ENCODE assay signal across 9 cellular contexts in genomic region chr12:10390991-10391390, GRCh38. TPM values are rescaled to one million over a fixed set of nuclear protein-coding genes. Genes with fewer than 3 reads are reported as not detected.
"Had no signal": no experiment of that assay in that cellular context is flagged by ENCODE, and none has a peak within 500 bp of the region (broad histone marks: within the 10 kb centered on the region; RNA-seq: fewer than 3 reads in every experiment).

No MANE protein-coding gene starts in this region.

RNA-seq across cellular contexts. Expression of gene KLRK1, which starts 1.1 kb away (rescaled TPM):
- total RNA-seq: activated CD4-positive, alpha-beta T cell treated with anti-CD3 and anti-CD28 coated beads, Interleukin-2, amount 10 ng/mL, durations not matched to agents 24 days and 14 days; ascending aorta; cardiac muscle cell; IMR-90 had no signal
- polyA plus RNA-seq: IMR-90 had no signal

RNA-seq across cellular contexts. Expression of gene KLRC4, which starts 18.6 kb away (rescaled TPM):
- total RNA-seq: activated CD4-positive, alpha-beta T cell treated with anti-CD3 and anti-CD28 coated beads, Interleukin-2, amount 10 ng/mL, durations not matched to agents 24 days and 14 days; activated T-helper 2 cell treated with anti-CD3 and anti-CD28 coated beads, Interferon-gamma antibody, Interleukin-2, Interleukin-4, amounts not matched to agents 10 μg/mL and 5 μg/mL and 100 μg/mL, durations not matched to agents 14 hours and 24 hours and 36 hours; ascending aorta; cardiac muscle cell; IMR-90; K562; Right ventricle myocardium superior; T-helper 1 cell treated with Interleukin-12 subunit alpha and Interleukin-12 subunit beta and Interleukin-4 antibody, amounts not matched to agents 30 ng/mL and 1 ng/mL, for 36 hours; T-helper 2 cell treated with Interferon-gamma antibody and Interleukin-4, amounts not matched to agents 100 ng/mL and 5 ng/mL, for 36 hours had no signal
- polyA plus RNA-seq: cardiac muscle cell, IMR-90 had no signal

RNA-seq across cellular contexts. Expression of gene KLRC3, which starts 29.4 kb away (rescaled TPM):
- total RNA-seq: activated CD4-positive, alpha-beta T cell treated with anti-CD3 and anti-CD28 coated beads, Interleukin-2, amount 10 ng/mL, durations not matched to agents 24 days and 14 days; activated T-helper 2 cell treated with anti-CD3 and anti-CD28 coated beads, Interferon-gamma antibody, Interleukin-2, Interleukin-4, amounts not matched to agents 10 μg/mL and 5 μg/mL and 100 μg/mL, durations not matched to agents 14 hours and 24 hours and 36 hours; ascending aorta; cardiac muscle cell; IMR-90; Right ventricle myocardium superior; T-helper 1 cell treated with Interleukin-12 subunit alpha and Interleukin-12 subunit beta and Interleukin-4 antibody, amounts not matched to agents 30 ng/mL and 1 ng/mL, for 36 hours; T-helper 2 cell treated with Interferon-gamma antibody and Interleukin-4, amounts not matched to agents 100 ng/mL and 5 ng/mL, for 36 hours had no signal
- polyA plus RNA-seq: IMR-90 had no signal

RNA-seq across cellular contexts. Expression of gene KLRC2, which starts 44.8 kb away (rescaled TPM):
- total RNA-seq: activated CD4-positive, alpha-beta T cell treated with anti-CD3 and anti-CD28 coated beads, Interleukin-2, amount 10 ng/mL, durations not matched to agents 24 days and 14 days; ascending aorta; cardiac muscle cell; IMR-90; K562; Right ventricle myocardium superior; T-helper 1 cell treated with Interleukin-12 subunit alpha and Interleukin-12 subunit beta and Interleukin-4 antibody, amounts not matched to agents 30 ng/mL and 1 ng/mL, for 36 hours; T-helper 2 cell treated with Interferon-gamma antibody and Interleukin-4, amounts not matched to agents 100 ng/mL and 5 ng/mL, for 36 hours had no signal
- polyA plus RNA-seq: cardiac muscle cell, IMR-90, K562 had no signal
